Comparison of ENCODE assay signal across 16 cellular contexts in the genomic region with DNA sequence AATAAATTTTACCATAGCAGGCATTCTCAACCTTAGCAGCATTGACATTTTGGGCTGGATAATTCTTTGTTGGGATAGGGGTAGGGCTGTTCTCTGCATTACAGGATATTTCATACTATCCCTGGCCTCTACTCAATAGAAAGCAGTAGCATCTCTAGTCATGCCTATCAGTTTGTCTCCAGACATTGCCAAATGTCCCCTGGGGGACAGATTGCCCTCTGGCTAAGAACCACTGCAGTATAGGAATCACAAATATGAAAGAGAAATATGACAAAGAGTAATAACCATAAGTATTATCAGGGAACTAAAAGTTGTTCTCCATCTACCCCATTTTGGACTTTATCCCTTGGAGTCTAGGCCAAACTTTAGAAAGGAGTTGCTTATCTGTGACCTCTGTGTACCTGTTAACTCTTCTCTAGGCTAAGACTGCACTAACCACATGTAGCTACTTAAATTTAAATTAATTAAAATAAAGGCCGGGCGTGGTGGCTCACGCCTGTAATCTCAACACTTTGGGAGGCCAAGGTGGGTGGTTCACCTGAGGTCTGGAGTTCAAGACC.
DNase-seq lines count a peak whose midpoint lies in the region; ATAC-seq, FAIRE-seq and TF ChIP-seq lines count a peak whose summit lies in the region.
"Had no signal": no experiment of that assay in that cellular context is flagged by ENCODE, and none has a peak within 500 bp of the region (broad histone marks: within the 10 kb centered on the region; RNA-seq: fewer than 3 reads in every experiment).

No MANE protein-coding gene starts in this region.

- H3K27me3 Mint-ChIP-seq in chondrocyte (ENCODE audit: low read depth), result no peaks in the 10 kb centered on the region
- H3K27me3 Mint-ChIP-seq: B cell; CD4-positive, CD25-positive, alpha-beta regulatory T cell; CD8-positive, alpha-beta memory T cell; IgD-negative memory B cell had no signal

- H3K9me3 ChIP-seq in adipocyte (ENCODE audit: control insufficient read depth, low read length) (no peaks in the 10 kb centered on the region), testis (no peaks in the 10 kb centered on the region)
- H3K9me3 ChIP-seq: Caco-2 had no signal

- 95 to 96% methylated on average over 3 of the region's 3 CpGs for WGBS in testis, 2 donors

- H3K4me3 ChIP-seq in adipocyte (ENCODE audit: low read length) (no peak overlapping the region), testis (no peak overlapping the region)
- H3K4me3 ChIP-seq: GM23338 had no signal

- no peak overlapping the region for H3K27ac Mint-ChIP-seq in chondrocyte (ENCODE audit: unreplicated experiment)
- H3K27ac Mint-ChIP-seq: B cell; CD4-positive, CD25-positive, alpha-beta regulatory T cell; GM23338; IgD-negative memory B cell had no signal

- H3K4me3 Mint-ChIP-seq in chondrocyte (ENCODE audit: unreplicated experiment), result no peak overlapping the region
- H3K4me3 Mint-ChIP-seq: B cell; CD4-positive, CD25-positive, alpha-beta regulatory T cell; CD8-positive, alpha-beta memory T cell; GM23338; IgD-negative memory B cell had no signal

- intact Hi-C loops in testis (cut with DNase I; ENCODE audit: low total_unique reads), result no loop called here

- ATAC-seq in left lobe of liver, result peak; percentile 57
- ATAC-seq: GM23338, HepG2 had no signal

- no peak for DNase-seq in GM12891 (ENCODE audit: insufficient read length, low spot score)
- peak; percentile 18 for DNase-seq in adipocyte (ENCODE audit: low read depth)
- DNase-seq in left lobe of liver (ENCODE audit: low spot score), result no peak
- DNase-seq in NCI-H1417 (lab: John Stamatoyannopoulos, UW), result no peak
- no peak for DNase-seq in testis
- no peak for DNase-seq in chondrocyte (ENCODE audit: low spot score)
- DNase-seq: C1 segment of cervical spinal cord; Caco-2; CD4-positive, CD25-positive, alpha-beta regulatory T cell; CD8-positive, alpha-beta memory T cell; HCEC 1CT had no signal

- no peak for TF ChIP-seq CTCF in testis (IDR thresholded peaks at IDR 0.05)
- no peak for TF ChIP-seq CTCF in chondrocyte (IDR thresholded peaks at IDR 0.05)

- H3K9ac ChIP-seq in adipocyte (ENCODE audit: low read length), result no peak overlapping the region

- H3K27me3 ChIP-seq in adipocyte (replicated peaks; ENCODE audit: control insufficient read depth, insufficient read depth, low read length) (no peaks in the 10 kb centered on the region), testis (no peaks in the 10 kb centered on the region)

- H3K4me1 ChIP-seq in adipocyte (ENCODE audit: control insufficient read depth, insufficient read depth, low read length), result peaks cover 11% of the 10 kb centered on the region
- H3K4me1 ChIP-seq in testis, result no peaks in the 10 kb centered on the region
- H3K4me1 ChIP-seq: Caco-2 had no signal

- no peaks in the 10 kb centered on the region for H3K9me3 Mint-ChIP-seq in chondrocyte (ENCODE audit: low read depth)
- H3K9me3 Mint-ChIP-seq: CD4-positive, CD25-positive, alpha-beta regulatory T cell; CD8-positive, alpha-beta memory T cell; GM23338; IgD-negative memory B cell had no signal

- peaks cover 14% of the 10 kb centered on the region for H3K4me1 Mint-ChIP-seq in chondrocyte (ENCODE audit: low read depth)
- H3K4me1 Mint-ChIP-seq: B cell; CD8-positive, alpha-beta memory T cell; GM23338; IgD-negative memory B cell had no signal

- H3K36me3 ChIP-seq in adipocyte (ENCODE audit: control insufficient read depth, insufficient read depth, low read length, severe bottlenecking) (peaks cover 16% of the 10 kb centered on the region), testis (ENCODE audit: low read depth, missing control alignments) (no peaks in the 10 kb centered on the region)

- H3K36me3 Mint-ChIP-seq in chondrocyte (ENCODE audit: low read depth), result peaks cover 6% of the 10 kb centered on the region

- H3K27ac ChIP-seq in testis, result no peak overlapping the region

- no peak for TF ChIP-seq POLR2A in GM12891 (IDR thresholded peaks at IDR 0.05; ENCODE audit: low read depth, low read length)
- TF ChIP-seq POLR2A in testis (IDR thresholded peaks at IDR 0.05), result no peak

- FAIRE-seq in GM12891 (lab: Jason Lieb, UNC), result peak; percentile 48
- FAIRE-seq: D721Med, HepG2 had no signal

TF ChIP-seq in GM12891, 5 proteins besides CTCF, POLR2A, EP300 and RAD21:
- TF ChIP-seq POU2F2 (IDR thresholded peaks at IDR 0.05; ENCODE audit: low read depth, low read length), result no peak
- no peak for TF ChIP-seq PAX5 (IDR thresholded peaks at IDR 0.05; ENCODE audit: insufficient read depth, low read length, severe bottlenecking)
- TF ChIP-seq POLR2AphosphoS5 (IDR thresholded peaks at IDR 0.05; ENCODE audit: low read depth, low read length), result no peak
- TF ChIP-seq SPI1 (IDR thresholded peaks at IDR 0.05; ENCODE audit: low read depth, low read length), result no peak
- no peak for TF ChIP-seq TAF1 (IDR thresholded peaks at IDR 0.05; ENCODE audit: low read depth, low read length)
TF ChIP-seq in GM12891: peak in this region for 0.
